ENCODE assay signal across 14 cellular contexts in the genomic region with DNA sequence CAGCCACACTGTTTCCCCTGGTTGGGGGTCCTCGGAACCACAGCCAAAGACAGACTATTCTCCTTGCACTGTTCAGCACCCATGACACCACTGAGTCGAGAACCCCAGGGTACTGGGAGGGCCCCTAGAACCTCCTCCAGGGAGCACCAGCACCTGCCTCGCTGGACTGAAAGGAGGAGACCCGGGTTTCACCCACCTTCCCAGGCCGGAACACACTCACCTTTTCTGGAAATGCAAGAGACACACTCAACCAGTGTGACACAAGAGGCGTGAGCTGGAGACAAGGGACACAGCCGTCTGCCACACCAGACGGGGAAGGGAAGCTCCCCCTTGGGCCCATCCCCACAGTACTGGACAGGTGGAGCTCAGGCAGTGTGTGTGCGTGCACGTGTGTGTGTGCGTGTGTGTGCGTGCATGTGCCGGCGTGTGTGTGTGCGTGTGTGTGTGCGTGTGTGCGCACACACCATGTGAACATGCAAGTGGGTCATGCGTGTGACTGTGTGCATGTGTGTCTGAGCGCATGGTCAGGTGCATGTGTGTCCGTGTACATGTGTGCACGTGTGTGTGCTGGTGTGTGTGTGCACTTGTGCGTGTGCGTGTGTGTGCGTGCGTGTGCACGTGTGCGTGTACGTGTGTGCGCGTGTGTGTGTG.
"Had no signal": no experiment of that assay in that cellular context is flagged by ENCODE, and none has a peak within 500 bp of the region (broad histone marks: within the 10 kb centered on the region; RNA-seq: fewer than 3 reads in every experiment).

No MANE protein-coding gene starts in this region.

- H3K4me1 ChIP-seq: left lung had no signal

- H3K9me3 ChIP-seq: left lung, SK-N-SH, tibial artery had no signal

- H3K27ac ChIP-seq: dorsolateral prefrontal cortex, left lung, tibial artery had no signal

- DNase-seq: activated CD4-positive, alpha-beta T cell treated with anti-CD3 and anti-CD28 coated beads, Interleukin-2, amount 50 U/mL, for 48 hours; activated CD4-positive, CD25-positive, alpha-beta regulatory T cell treated with anti-CD3 and anti-CD28 coated beads, Interleukin-2, amount 50 U/mL, for 72 hours; activated naive CD4-positive, alpha-beta T cell treated with anti-CD3 and anti-CD28 coated beads, Interleukin-2, amount 10 ng/mL, durations not matched to agents 7 days and 5 days; activated T-cell treated with anti-CD3 and anti-CD28 coated beads, Interleukin-2, amount 50 U/mL, for 1 hour; dorsolateral prefrontal cortex; islet precursor cell; SK-N-SH; stimulated activated CD4-positive, alpha-beta T cell treated with anti-CD3 and anti-CD28 coated beads, Interleukin-2, amount 100 ng/mL, for 48 hours; T-cell; T-helper 9 cell; tibial artery had no signal

- H3K4me3 ChIP-seq: dorsolateral prefrontal cortex, left lung, tibial artery had no signal

- H3K36me3 ChIP-seq: left lung, tibial artery had no signal

- H3K9ac ChIP-seq: SK-N-SH had no signal

- ATAC-seq: left lung; stimulated activated memory B cell treated with anti-CD40 and anti-IgM and Interleukin-4, amounts not matched to agents 10 μg/mL and 1 μg/mL and 100 μg/mL, for 72 hours; T-cell had no signal

- FAIRE-seq: astrocyte had no signal
